2 cellular contexts compared by ENCODE assay signal in genomic region chr5:172886974-172887491, GRCh38.
TF ChIP-seq lines count a peak whose summit lies in the region.

No MANE protein-coding gene starts in this region.

TF ChIP-seq in HepG2, 621 proteins besides CTCF, POLR2A, EP300 and RAD21 (continued from another document and continues in another):
- TF ChIP-seq RFX5 (IDR thresholded peaks at IDR 0.05; ENCODE audit: low read depth, low read length) (no peak), ZFX (CRISPR knock-in tag; IDR thresholded peaks at IDR 0.05; ENCODE audit: low read depth) (no peak), NCOR1 (IDR thresholded peaks at IDR 0.05; ENCODE audit: borderline replicate concordance, low read length) (peak; percentile 40; the same call in 1 of the 2 replicates), ZSCAN29 (CRISPR knock-in tag; conservative IDR thresholded peaks at IDR 0.05) (no peak), SSRP1 (CRISPR knock-in tag; IDR thresholded peaks at IDR 0.05) (0 out of 2 replicates have a peak, but pooled peaks have one; percentile 50), AKAP8 (CRISPR knock-in tag; IDR thresholded peaks at IDR 0.05) (no peak), FOXP1 (IDR thresholded peaks at IDR 0.05) (no peak), FOXP1 (CRISPR knock-in tag; IDR thresholded peaks at IDR 0.05) (0 out of 2 replicates have a peak, but pooled peaks have one; percentile 30), IKZF4 (CRISPR knock-in tag; IDR thresholded peaks at IDR 0.05; ENCODE audit: borderline replicate concordance, low read depth, not compliant biosample characterization) (no peak), PREB (CRISPR knock-in tag; IDR thresholded peaks at IDR 0.05) (no peak), FOSL1 (CRISPR knock-in tag; IDR thresholded peaks at IDR 0.05; ENCODE audit: borderline replicate concordance) (no peak), ZNF839 (CRISPR knock-in tag; IDR thresholded peaks at IDR 0.05; ENCODE audit: borderline replicate concordance) (no peak), YY1 (IDR thresholded peaks at IDR 0.05; ENCODE audit: insufficient read depth, insufficient replicate concordance, low read depth, low read length) (no peak), SIN3A (IDR thresholded peaks at IDR 0.05; ENCODE audit: borderline replicate concordance, low read depth, low read length) (no peak), ZFP91 (CRISPR knock-in tag; IDR thresholded peaks at IDR 0.05; ENCODE audit: borderline replicate concordance) (no peak), NFYB (CRISPR knock-in tag; IDR thresholded peaks at IDR 0.05) (no peak), KLF16 (CRISPR knock-in tag; IDR thresholded peaks at IDR 0.05) (0 out of 4 replicates have a peak, but pooled peaks of 1 of the 2 experiments have one; percentile 42), ZNF790 (CRISPR knock-in tag; IDR thresholded peaks at IDR 0.05; ENCODE audit: borderline replicate concordance) (no peak), RELA (CRISPR knock-in tag; IDR thresholded peaks at IDR 0.05) (no peak), ISX (CRISPR knock-in tag; conservative IDR thresholded peaks at IDR 0.05) (no peak), SOX6 (IDR thresholded peaks at IDR 0.05) (no peak), SOX6 (CRISPR knock-in tag; IDR thresholded peaks at IDR 0.05) (peak; percentile 44; the same call in 1 of the 2 replicates), ELF3 (CRISPR knock-in tag; IDR thresholded peaks at IDR 0.05) (no peak), MYC (CRISPR knock-in tag; IDR thresholded peaks at IDR 0.05; ENCODE audit: borderline replicate concordance) (no peak), MAX (IDR thresholded peaks at IDR 0.05) (no peak), ATF7 (IDR thresholded peaks at IDR 0.05) (0 out of 2 replicates have a peak, but pooled peaks have one; percentile 13), ATF7 (CRISPR knock-in tag; IDR thresholded peaks at IDR 0.05) (no peak), MBD4 (IDR thresholded peaks at IDR 0.05; ENCODE audit: borderline replicate concordance, low read length) (no peak), NR2F2 (IDR thresholded peaks at IDR 0.05; ENCODE audit: borderline replicate concordance, low read depth) (no peak), CEBPB (IDR thresholded peaks at IDR 0.05; ENCODE audit: borderline replicate concordance, low read depth, low read length) (peak; percentile 99), ZGPAT (CRISPR knock-in tag; IDR thresholded peaks at IDR 0.05) (no peak), RXRB (CRISPR knock-in tag; IDR thresholded peaks at IDR 0.05; ENCODE audit: borderline replicate concordance) (0 out of 2 replicates have a peak, but pooled peaks have one; percentile 16), ZNF276 (CRISPR knock-in tag; IDR thresholded peaks at IDR 0.05; ENCODE audit: low read depth) (no peak), ZNF382 (CRISPR knock-in tag; IDR thresholded peaks at IDR 0.05; ENCODE audit: borderline replicate concordance) (no peak)

TF ChIP-seq in SK-N-SH, 30 proteins besides CTCF, POLR2A, EP300 and RAD21 (continued from another document):
- no peak for TF ChIP-seq CHD2 (IDR thresholded peaks at IDR 0.05; ENCODE audit: low read length, partially characterized antibody)
- no peak for TF ChIP-seq POLR2AphosphoS5 (IDR thresholded peaks at IDR 0.05; ENCODE audit: low read depth, low read length)
- TF ChIP-seq PBX3 (IDR thresholded peaks at IDR 0.05): no peak
- no peak for TF ChIP-seq FOSL2 (IDR thresholded peaks at IDR 0.05; ENCODE audit: borderline replicate concordance, low read depth)
- TF ChIP-seq RFX5 (IDR thresholded peaks at IDR 0.05; ENCODE audit: low read length): no peak
- TF ChIP-seq MAX (IDR thresholded peaks at IDR 0.05; ENCODE audit: low read depth): no peak
- TF ChIP-seq FOXJ3 (CRISPR knock-in tag; IDR thresholded peaks at IDR 0.05): no peak
- no peak for TF ChIP-seq GABPA (IDR thresholded peaks at IDR 0.05; ENCODE audit: low read depth)
- TF ChIP-seq SMC3 (IDR thresholded peaks at IDR 0.05; ENCODE audit: low read depth, low read length): no peak
- no peak for TF ChIP-seq RXRA (IDR thresholded peaks at IDR 0.05; ENCODE audit: borderline replicate concordance, low read depth)
- no peak for TF ChIP-seq TAF1 (IDR thresholded peaks at IDR 0.05; ENCODE audit: borderline replicate concordance, low read depth, low read length)
